In the genomic region with DNA sequence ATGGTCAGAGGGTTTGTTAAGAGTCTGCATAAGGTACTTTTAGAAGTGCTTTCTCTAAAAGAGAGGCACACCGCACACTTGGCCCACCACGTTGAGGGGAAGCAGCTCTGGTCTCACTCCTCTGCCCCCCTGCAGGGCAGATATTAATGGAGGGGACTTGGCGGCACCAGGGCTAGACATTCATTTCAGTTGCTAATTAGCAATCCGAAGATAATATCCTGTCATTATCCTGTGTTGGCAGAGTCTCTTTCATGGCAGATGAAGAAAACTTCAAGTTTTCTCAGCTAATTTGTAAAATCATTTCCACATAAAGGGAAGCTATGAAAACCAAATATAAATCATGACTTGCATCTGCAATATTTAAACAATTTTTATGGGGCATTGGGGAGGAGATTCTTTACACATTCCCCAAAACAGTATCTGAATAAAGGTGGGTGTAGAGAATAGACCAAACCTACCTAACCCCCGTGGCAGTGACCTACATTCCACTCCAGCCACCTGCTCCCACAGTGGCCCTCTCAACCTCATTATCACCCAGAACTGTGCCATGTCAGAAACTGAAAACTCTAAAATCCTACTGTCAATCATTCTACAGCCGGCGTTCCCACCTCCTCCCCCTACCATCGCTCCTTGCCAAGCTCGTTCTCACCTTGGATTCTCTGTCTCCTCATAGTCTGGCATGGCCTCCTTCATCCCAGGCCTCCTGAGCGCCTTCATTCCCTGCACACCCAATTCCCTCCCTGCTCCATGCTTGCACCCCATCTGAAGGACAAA, we compare ENCODE assay signal across 17 cellular contexts. TPM values are rescaled to one million over a fixed set of nuclear protein-coding genes. Genes with fewer than 3 reads are reported as not detected.
DNase-seq lines count a peak whose midpoint lies in the region; ATAC-seq, FAIRE-seq and TF ChIP-seq lines count a peak whose summit lies in the region.
"Had no signal": no experiment of that assay in that cellular context is flagged by ENCODE, and none has a peak within 500 bp of the region (broad histone marks: within the 10 kb centered on the region; RNA-seq: fewer than 3 reads in every experiment).

No MANE protein-coding gene starts in this region.

- intact Hi-C loops in psoas muscle (cut with DNase I) = no loop called here
- intact Hi-C loops in upper lobe of right lung (cut with DNase I) = no loop called here

- H3K9me3 Mint-ChIP-seq in brain = no peaks in the 10 kb centered on the region
- H3K9me3 Mint-ChIP-seq: CD8-positive, alpha-beta memory T cell; H9; IgD-negative memory B cell had no signal

- H3K4me3 ChIP-seq in keratinocyte (ENCODE audit: control insufficient read depth in 2 of 3, extremely low read depth in 1 of 3, insufficient read depth in 2 of 3, low read depth in 1 of 3, low read length in 3 of 3) (no peak overlapping the region), psoas muscle (no peak overlapping the region), upper lobe of right lung (no peak overlapping the region)
- H3K4me3 ChIP-seq: BLaER1 had no signal

- H3K79me2 ChIP-seq in keratinocyte (ENCODE audit: control insufficient read depth, insufficient read depth, low read length) = no peaks in the 10 kb centered on the region

- H2AFZ ChIP-seq in keratinocyte (ENCODE audit: control insufficient read depth, low read length) = no peak overlapping the region

- DNase-seq in NCI-H1417 (lab: John Stamatoyannopoulos, UW) = peak in 2 of 3 experiments; percentile 6 to 11
- DNase-seq in NCI-H1417 treated with DMSO at 0.1 percent for 48 hours (lab: John Stamatoyannopoulos, UW) = no peak
- no peak for DNase-seq in keratinocyte (ENCODE audit: low read depth, low spot score)
- no peak for DNase-seq in psoas muscle
- DNase-seq in upper lobe of right lung = no peak
- DNase-seq: AML-193; Caco-2; CD8-positive, alpha-beta memory T cell; DND-41; GF-D8; H9 had no signal

- WGBS in psoas muscle, 3 donors = 72 to 78% (median 76%) methylated on average over 10 of the region's 10 CpGs

- H3K9me1 ChIP-seq in keratinocyte (ENCODE audit: control insufficient read depth, extremely low read depth, insufficient read depth, low read length) = no peaks in the 10 kb centered on the region

- H3K27ac Mint-ChIP-seq in brain = peak overlapping the region in 3 of 5 experiments; percentile 10 to 92 (median 53)
- H3K27ac Mint-ChIP-seq: CD8-positive, alpha-beta memory T cell had no signal

- no peaks in the 10 kb centered on the region for H3K27me3 Mint-ChIP-seq in brain
- H3K27me3 Mint-ChIP-seq: CD8-positive, alpha-beta memory T cell; IgD-negative memory B cell had no signal

- no peak for ATAC-seq in GM19324 (IDR thresholded peaks at IDR 0.05; ENCODE audit: low FRiP score, unreplicated experiment)
- no peak for ATAC-seq in psoas muscle
- ATAC-seq in upper lobe of right lung = no peak

- no peaks in the 10 kb centered on the region for H3K36me3 Mint-ChIP-seq in brain
- H3K36me3 Mint-ChIP-seq: CD8-positive, alpha-beta memory T cell had no signal

- FAIRE-seq in keratinocyte (lab: Jason Lieb, UNC) = peak; percentile 23
- FAIRE-seq: GM19239 had no signal

- TF ChIP-seq CTCF in brain (conservative IDR thresholded peaks at IDR 0.05) = no peak
- no peak for TF ChIP-seq CTCF in keratinocyte (optimal IDR thresholded peaks at IDR 0.05 in 1 of 3, IDR thresholded peaks at IDR 0.05 in 1 of 3, conservative IDR thresholded peaks at IDR 0.05 in 1 of 3; ENCODE audit: extremely low read depth in 1 of 3, insufficient read depth in 2 of 3, low read length in 3 of 3)
- no peak for TF ChIP-seq CTCF in psoas muscle (IDR thresholded peaks at IDR 0.05)
- TF ChIP-seq CTCF in upper lobe of right lung (IDR thresholded peaks at IDR 0.05) = no peak

- peaks cover 14% of the 10 kb centered on the region for H3K4me1 Mint-ChIP-seq in brain
- H3K4me1 Mint-ChIP-seq: CD8-positive, alpha-beta memory T cell; IgD-negative memory B cell had no signal

- dilution Hi-C loops in keratinocyte (cut with MboI; ENCODE audit: extremely low pct_ligation_motif_present, low sequenced_read_pairs) = no loop called here

- H3K4me3 Mint-ChIP-seq in brain = peak overlapping the region in 1 of 5 experiments; percentile 9
- H3K4me3 Mint-ChIP-seq: CD8-positive, alpha-beta memory T cell; H9; IgD-negative memory B cell had no signal

- H3K27ac ChIP-seq in keratinocyte (ENCODE audit: control insufficient read depth, insufficient read depth, low read length) (no peak overlapping the region), psoas muscle (no peak overlapping the region), upper lobe of right lung (no peak overlapping the region)
- H3K27ac ChIP-seq: 22Rv1, BLaER1 had no signal

- H3K27me3 ChIP-seq in keratinocyte (ENCODE audit: control insufficient read depth, extremely low read depth, insufficient read depth, low read length) (peaks cover 7% of the 10 kb centered on the region), psoas muscle (ENCODE audit: insufficient read depth in 3 of 3, low read length in 2 of 3) (no peaks in the 10 kb centered on the region), upper lobe of right lung (no peaks in the 10 kb centered on the region)
- H3K27me3 ChIP-seq: BLaER1 had no signal

- no peaks in the 10 kb centered on the region for H4K20me1 ChIP-seq in keratinocyte (ENCODE audit: control insufficient read depth, extremely low read depth, insufficient read depth, low read length)
- H4K20me1 ChIP-seq: BLaER1 had no signal

- H3K9me3 ChIP-seq in keratinocyte (ENCODE audit: control insufficient read depth, low read depth, low read length) (no peaks in the 10 kb centered on the region), psoas muscle (no peaks in the 10 kb centered on the region), upper lobe of right lung (no peaks in the 10 kb centered on the region)
- H3K9me3 ChIP-seq: BLaER1, Caco-2 had no signal

- no peak overlapping the region for H3K9ac ChIP-seq in keratinocyte (ENCODE audit: control insufficient read depth, extremely low read depth, insufficient read depth, low read length)
- H3K9ac ChIP-seq: BLaER1 had no signal

- H3K36me3 ChIP-seq in keratinocyte (ENCODE audit: control insufficient read depth in 2 of 2, extremely low read depth in 1 of 2, insufficient read depth in 2 of 2, low read length in 2 of 2) = no peaks in the 10 kb centered on the region
- H3K36me3 ChIP-seq in psoas muscle (ENCODE audit: insufficient read depth in 1 of 2, low read depth in 1 of 2) = no peaks in the 10 kb centered on the region
- H3K36me3 ChIP-seq in upper lobe of right lung = no peaks in the 10 kb centered on the region
- H3K36me3 ChIP-seq: BLaER1 had no signal

- H3K4me2 ChIP-seq in keratinocyte (ENCODE audit: control insufficient read depth, extremely low read depth, insufficient read depth, low read depth, low read length) = no peak overlapping the region
- H3K4me2 ChIP-seq: BLaER1 had no signal

- H3K4me1 ChIP-seq in keratinocyte (ENCODE audit: control insufficient read depth, extremely low read depth, insufficient read depth, low read length) (peaks cover 8% of the 10 kb centered on the region), psoas muscle (no peaks in the 10 kb centered on the region), upper lobe of right lung (no peaks in the 10 kb centered on the region)
- H3K4me1 ChIP-seq: BLaER1 had no signal

RNA-seq across cellular contexts. Expression of a gene that starts 54.1 kb away (rescaled TPM):
- 4.2 TPM for polyA plus RNA-seq in brain (ENCODE audit: insufficient read depth, low read depth, low replicate concordance)
- 33.6 to 81.3 TPM (median 46.1 TPM) in 3 replicates for polyA plus RNA-seq in keratinocyte
- polyA plus RNA-seq in keratinocyte (2011; ENCODE audit: low read depth) = 30.4 TPM
- 46.4 and 88.3 TPM in 2 replicates for polyA plus RNA-seq in keratinocyte (2011; cell fraction: cytosol; rRNA removed)
- polyA plus RNA-seq in keratinocyte (2011; cell fraction: nucleus; rRNA removed) = 43.9 and 57.0 TPM in 2 replicates
- polyA plus RNA-seq in keratinocyte (2012; ENCODE audit: low replicate concordance) = 55.1 and 72.2 TPM in 2 replicates
- polyA minus RNA-seq in keratinocyte = 3.4 to 32.1 TPM (median 12.9 TPM) in 3 replicates
- 39.1 TPM for polyA minus RNA-seq in keratinocyte (2011; cell fraction: cytosol; rRNA and poly(A)+ RNA removed)
- polyA minus RNA-seq in keratinocyte (2011; cell fraction: nucleus; rRNA and poly(A)+ RNA removed) = 15.8 and 31.2 TPM in 2 replicates
- 10 to 100 TPM; 16.5 to 39.8 (median 19.6) TPM for total RNA-seq in psoas muscle
- polyA plus RNA-seq in psoas muscle = 10 to 100 TPM; 21.4 to 47.5 (median 43.3) TPM
- total RNA-seq in upper lobe of right lung = 35.4 TPM

Comparison
In these comparisons a context has a peak if more than half of its experiments do, and no peak if none do; other contexts are left out.
1. DNase-seq: peak in NCI-H1417 (2 of 3); none in NCI-H1417 treated with DMSO at 0.1 percent for 48 hours (single experiment), keratinocyte (single experiment), psoas muscle (0 of 2) and upper lobe of right lung (single experiment).